Comparison of ENCODE assay signal across 20 cellular contexts in the genomic region with DNA sequence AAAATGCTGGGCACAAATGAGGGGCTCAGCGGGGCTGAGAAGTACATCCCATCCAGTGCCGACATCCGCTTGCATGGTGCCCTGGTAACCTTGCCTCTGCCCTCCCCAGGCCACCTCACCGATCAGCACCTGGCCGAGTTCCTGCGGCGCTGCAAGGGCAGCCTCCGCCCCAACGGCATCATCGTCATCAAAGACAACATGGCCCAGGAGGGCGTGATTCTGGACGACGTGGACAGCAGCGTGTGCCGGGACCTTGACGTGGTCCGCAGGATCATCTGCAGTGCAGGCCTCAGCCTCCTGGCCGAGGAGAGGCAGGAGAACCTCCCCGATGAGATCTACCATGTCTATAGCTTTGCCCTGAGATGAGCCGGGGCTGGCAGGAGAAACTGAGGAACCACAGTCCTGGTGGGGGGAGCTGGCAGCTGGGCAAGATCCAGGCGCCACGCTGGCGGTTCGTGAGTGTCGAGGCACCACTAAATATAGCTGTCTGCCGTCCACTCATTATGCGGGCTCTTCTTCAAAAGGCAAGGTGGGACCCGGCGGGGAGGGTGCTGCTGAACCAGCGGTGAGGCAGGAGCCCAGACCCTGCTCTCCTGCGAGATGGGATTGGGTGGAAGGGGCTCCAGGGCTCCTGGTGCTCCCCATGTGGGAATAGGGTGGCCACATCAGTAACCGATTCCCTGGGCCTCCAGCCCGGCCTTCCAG. TPM values are rescaled to one million over a fixed set of nuclear protein-coding genes. Genes with fewer than 3 reads are reported as not detected.
"Had no signal": no experiment of that assay in that cellular context is flagged by ENCODE, and none has a peak within 500 bp of the region (broad histone marks: within the 10 kb centered on the region; RNA-seq: fewer than 3 reads in every experiment).

No MANE protein-coding gene starts in this region.

- H3K4me3 ChIP-seq: coronary artery, left ventricle myocardium inferior, mucosa of descending colon had no signal

- ATAC-seq: mucosa of descending colon; naive thymus-derived CD4-positive, alpha-beta T cell had no signal

- H3K27ac ChIP-seq: coronary artery, left ventricle myocardium inferior, neutrophil, WERI-Rb-1 had no signal

- H3K4me3 Mint-ChIP-seq: activated naive CD4-positive, alpha-beta T cell treated with anti-CD3 and anti-CD28 coated beads, Interleukin-2, amount 50 U/mL, for 24 hours; T-helper 1 cell treated with Interleukin-12 subunit alpha and Interleukin-12 subunit beta and Interleukin-4 antibody, amounts not matched to agents 30 μg/mL and 1 μg/mL, for 36 hours; type B pancreatic cell had no signal

- H3K27me3 ChIP-seq: neutrophil had no signal

- H3K9me3 Mint-ChIP-seq: activated naive CD4-positive, alpha-beta T cell treated with anti-CD3 and anti-CD28 coated beads, Interleukin-2, amount 50 U/mL, for 24 hours; T-helper 1 cell treated with Interleukin-12 subunit alpha and Interleukin-12 subunit beta and Interleukin-4 antibody, amounts not matched to agents 30 μg/mL and 1 μg/mL, for 36 hours; type B pancreatic cell had no signal

- H3K27me3 Mint-ChIP-seq: activated naive CD4-positive, alpha-beta T cell treated with anti-CD3 and anti-CD28 coated beads, Interleukin-2, amount 50 U/mL, for 24 hours; naive thymus-derived CD4-positive, alpha-beta T cell; type B pancreatic cell had no signal

- DNase-seq: activated CD4-positive, alpha-beta T cell treated with anti-CD3 and anti-CD28 coated beads, Interleukin-2, amount 50 U/mL, for 48 hours; activated effector memory CD4-positive, alpha-beta T cell treated with Interleukin-2 at 50 U/mL for 16 hours; central memory CD4-positive, alpha-beta T cell; effector CD4-positive, alpha-beta T cell; foreskin fibroblast; glutamatergic neuron; left ventricle myocardium inferior; mucosa of descending colon; naive thymus-derived CD4-positive, alpha-beta T cell; stimulated activated CD4-positive, alpha-beta T cell treated with anti-CD3 and anti-CD28 coated beads, Interleukin-15, amount 100 ng/mL, for 24 hours; stimulated activated CD4-positive, alpha-beta T cell treated with anti-CD3 and anti-CD28 coated beads, Interleukin-4, amount 100 ng/mL, for 1 hour; stimulated activated naive CD4-positive, alpha-beta T cell; WERI-Rb-1 had no signal

- H3K9me3 ChIP-seq: left ventricle myocardium inferior, mucosa of descending colon, neutrophil had no signal

- H3K27ac Mint-ChIP-seq: activated naive CD4-positive, alpha-beta T cell treated with anti-CD3 and anti-CD28 coated beads, Interleukin-2, amount 50 U/mL, for 24 hours; T-helper 1 cell treated with Interleukin-12 subunit alpha and Interleukin-12 subunit beta and Interleukin-4 antibody, amounts not matched to agents 30 μg/mL and 1 μg/mL, for 36 hours; type B pancreatic cell had no signal

RNA-seq across cellular contexts. Expression of a gene that starts 14.3 kb away (rescaled TPM):
- total RNA-seq: kidney epithelial cell; left ventricle myocardium inferior; mucosa of descending colon; naive thymus-derived CD4-positive, alpha-beta T cell; skeletal muscle tissue had no signal
- polyA plus RNA-seq: naive thymus-derived CD4-positive, alpha-beta T cell had no signal

RNA-seq across cellular contexts. Expression of a gene that starts 30.2 kb away (rescaled TPM):
- total RNA-seq: kidney epithelial cell had no signal
- polyA plus RNA-seq: naive thymus-derived CD4-positive, alpha-beta T cell had no signal
